ENCODE assay signal across 1 cellular context in the genomic region with DNA sequence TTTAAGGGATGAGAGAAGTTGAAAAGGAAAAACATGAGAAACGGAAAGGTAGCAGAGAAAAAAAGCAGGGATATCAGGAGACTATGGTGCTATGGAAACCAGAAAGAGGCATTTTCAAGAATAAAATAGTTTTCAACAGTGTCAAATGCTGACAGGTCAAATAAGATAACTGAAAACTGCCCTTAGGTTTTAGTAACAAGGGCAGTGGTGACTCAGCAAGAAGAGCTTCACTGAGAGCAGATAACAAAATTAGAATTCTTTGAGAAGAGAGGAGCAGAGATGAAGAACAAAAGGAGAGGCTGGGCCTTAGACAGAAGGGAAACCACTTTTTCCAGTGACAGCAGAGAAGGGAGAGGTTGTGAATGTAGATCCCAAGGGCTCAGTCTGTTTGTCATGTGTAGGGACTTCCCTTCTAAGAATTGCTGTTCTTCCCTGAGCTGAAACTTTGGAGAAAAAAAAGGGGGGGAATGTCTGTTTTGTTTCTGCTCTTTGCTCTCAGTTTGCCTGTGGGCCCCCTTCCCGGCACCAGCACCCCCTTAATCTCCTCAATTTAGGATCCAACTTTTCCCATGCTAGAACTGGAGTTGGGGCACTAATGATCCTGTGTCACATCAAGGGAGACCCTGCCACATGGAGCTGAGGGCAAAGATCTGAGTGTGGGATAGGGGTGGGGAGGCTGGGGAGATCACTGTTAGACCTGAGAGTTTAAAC.
TF ChIP-seq lines count a peak whose summit lies in the region.

No MANE protein-coding gene starts in this region.

TF ChIP-seq in WTC11, 78 proteins besides CTCF, POLR2A, EP300 and RAD21 (continued from another document):
- TF ChIP-seq, protein P1, sequence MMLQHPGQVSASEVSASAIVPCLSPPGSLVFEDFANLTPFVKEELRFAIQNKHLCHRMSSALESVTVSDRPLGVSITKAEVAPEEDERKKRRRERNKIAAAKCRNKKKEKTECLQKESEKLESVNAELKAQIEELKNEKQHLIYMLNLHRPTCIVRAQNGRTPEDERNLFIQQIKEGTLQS (CRISPR knock-in tag; conservative IDR thresholded peaks at IDR 0.05), result no peak
- TF ChIP-seq, protein P2, sequence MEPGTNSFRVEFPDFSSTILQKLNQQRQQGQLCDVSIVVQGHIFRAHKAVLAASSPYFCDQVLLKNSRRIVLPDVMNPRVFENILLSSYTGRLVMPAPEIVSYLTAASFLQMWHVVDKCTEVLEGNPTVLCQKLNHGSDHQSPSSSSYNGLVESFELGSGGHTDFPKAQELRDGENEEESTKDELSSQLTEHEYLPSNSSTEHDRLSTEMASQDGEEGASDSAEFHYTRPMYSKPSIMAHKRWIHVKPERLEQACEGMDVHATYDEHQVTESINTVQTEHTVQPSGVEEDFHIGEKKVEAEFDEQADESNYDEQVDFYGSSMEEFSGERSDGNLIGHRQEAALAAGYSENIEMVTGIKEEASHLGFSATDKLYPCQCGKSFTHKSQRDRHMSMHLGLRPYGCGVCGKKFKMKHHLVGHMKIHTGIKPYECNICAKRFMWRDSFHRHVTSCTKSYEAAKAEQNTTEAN (CRISPR knock-in tag; IDR thresholded peaks at IDR 0.05), result no peak
- no peak for TF ChIP-seq CBFB (CRISPR knock-in tag; IDR thresholded peaks at IDR 0.05; ENCODE audit: low read depth)
- TF ChIP-seq ZNF263 (CRISPR knock-in tag; IDR thresholded peaks at IDR 0.05; ENCODE audit: low read depth), result no peak
- TF ChIP-seq MXD4 (CRISPR knock-in tag; IDR thresholded peaks at IDR 0.05; ENCODE audit: borderline replicate concordance), result no peak
- no peak for TF ChIP-seq ZNF232 (CRISPR knock-in tag; IDR thresholded peaks at IDR 0.05)
- TF ChIP-seq SMAD4 (CRISPR knock-in tag; IDR thresholded peaks at IDR 0.05), result no peak
- no peak for TF ChIP-seq OVOL2 (CRISPR knock-in tag; IDR thresholded peaks at IDR 0.05; ENCODE audit: borderline replicate concordance)
- TF ChIP-seq, protein P3, sequence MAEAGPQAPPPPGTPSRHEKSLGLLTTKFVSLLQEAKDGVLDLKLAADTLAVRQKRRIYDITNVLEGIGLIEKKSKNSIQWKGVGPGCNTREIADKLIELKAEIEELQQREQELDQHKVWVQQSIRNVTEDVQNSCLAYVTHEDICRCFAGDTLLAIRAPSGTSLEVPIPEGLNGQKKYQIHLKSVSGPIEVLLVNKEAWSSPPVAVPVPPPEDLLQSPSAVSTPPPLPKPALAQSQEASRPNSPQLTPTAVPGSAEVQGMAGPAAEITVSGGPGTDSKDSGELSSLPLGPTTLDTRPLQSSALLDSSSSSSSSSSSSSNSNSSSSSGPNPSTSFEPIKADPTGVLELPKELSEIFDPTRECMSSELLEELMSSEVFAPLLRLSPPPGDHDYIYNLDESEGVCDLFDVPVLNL (CRISPR knock-in tag; IDR thresholded peaks at IDR 0.05; ENCODE audit: borderline replicate concordance, low read depth), result no peak
- TF ChIP-seq ATF1 (CRISPR knock-in tag; IDR thresholded peaks at IDR 0.05), result no peak
